22 cellular contexts compared by ENCODE assay signal in genomic region chr5:140299056-140299455, GRCh38. TPM values are rescaled to one million over a fixed set of nuclear protein-coding genes. Genes with fewer than 3 reads are reported as not detected.
DNase-seq lines count a peak whose midpoint lies in the region; ATAC-seq, FAIRE-seq and TF ChIP-seq lines count a peak whose summit lies in the region.
"Had no signal": no experiment of that assay in that cellular context is flagged by ENCODE, and none has a peak within 500 bp of the region (broad histone marks: within the 10 kb centered on the region; RNA-seq: fewer than 3 reads in every experiment).

No MANE protein-coding gene starts in this region.

- H3K4me3 ChIP-seq in A549, result no peak overlapping the region
- no peak overlapping the region for H3K4me3 ChIP-seq in HUES48 (ENCODE audit: low read depth, low read length)
- no peak overlapping the region for H3K4me3 ChIP-seq in esophagus muscularis mucosa
- H3K4me3 ChIP-seq in CD4-positive, alpha-beta memory T cell (ENCODE audit: low read length in 2 of 2), result no peak overlapping the region
- H3K4me3 ChIP-seq: dorsolateral prefrontal cortex, spleen had no signal

- H3K27me3 ChIP-seq in HUES48 (ENCODE audit: control insufficient read depth, insufficient read depth, low read length) (no peaks in the 10 kb centered on the region), esophagus muscularis mucosa (no peaks in the 10 kb centered on the region)
- H3K27me3 ChIP-seq in CD4-positive, alpha-beta memory T cell (ENCODE audit: insufficient read depth, low read length), result no peaks in the 10 kb centered on the region
- H3K27me3 ChIP-seq: dorsolateral prefrontal cortex, spleen had no signal

- H3K36me3 ChIP-seq in HUES48 (ENCODE audit: control insufficient read depth, insufficient read depth, low read length) (peaks cover 18% of the 10 kb centered on the region), esophagus muscularis mucosa (peaks cover 0 to 16% (median 12%) of the 10 kb centered on the region in 4 donors)
- H3K36me3 ChIP-seq in CD4-positive, alpha-beta memory T cell (ENCODE audit: insufficient read depth, low read length), result no peaks in the 10 kb centered on the region

- H3K9me3 Mint-ChIP-seq in osteocyte (ENCODE audit: unreplicated experiment), result no peaks in the 10 kb centered on the region
- no peaks in the 10 kb centered on the region for H3K9me3 Mint-ChIP-seq in activated CD4-positive, alpha-beta memory T cell treated with anti-CD3 and anti-CD28 coated beads, Interleukin-2, amount 10 ng/mL, durations not matched to agents 7 days and 5 days
- no peaks in the 10 kb centered on the region for H3K9me3 Mint-ChIP-seq in CD4-positive, alpha-beta memory T cell
- H3K9me3 Mint-ChIP-seq: activated naive CD8-positive, alpha-beta T cell treated with anti-CD3 and anti-CD28 coated beads, Interleukin-2, amount 10 ng/mL, durations not matched to agents 7 days and 5 days; CD8-positive, alpha-beta T cell had no signal

- TF ChIP-seq CTCF in A549 (IDR thresholded peaks at IDR 0.05), result no peak
- no peak for TF ChIP-seq CTCF in esophagus muscularis mucosa (IDR thresholded peaks at IDR 0.05)
- no peak for TF ChIP-seq CTCF in osteocyte (IDR thresholded peaks at IDR 0.05)

- H3K9ac ChIP-seq in HUES48 (ENCODE audit: low read depth, low read length), result no peak overlapping the region

- ATAC-seq in A549, result no peak
- ATAC-seq: CD8-positive, alpha-beta T cell; esophagus mucosa had no signal

- POLR2A ChIA-PET in A549 (lab: Yijun Ruan, JAX), result no interaction called here
- POLR2A ChIA-PET in activated CD4-positive, alpha-beta memory T cell treated with anti-CD3 and anti-CD28 coated beads, Interleukin-2, amount 10 ng/mL, durations not matched to agents 7 days and 5 days (lab: Charles Lee), result no interaction called here
- POLR2A ChIA-PET in CD4-positive, alpha-beta memory T cell (lab: Charles Lee; ENCODE audit: partially characterized antibody), result no interaction called here

- FAIRE-seq in A549 (lab: Jason Lieb, UNC), result no peak
- FAIRE-seq: bronchial epithelial cell, GM12891 had no signal

- TF ChIP-seq RAD21 in A549 (conservative IDR thresholded peaks at IDR 0.05 in 1 of 2, IDR thresholded peaks at IDR 0.05 in 1 of 2), result no peak

- no peak overlapping the region for H3K4me3 Mint-ChIP-seq in osteocyte (ENCODE audit: unreplicated experiment)
- H3K4me3 Mint-ChIP-seq in activated CD4-positive, alpha-beta memory T cell treated with anti-CD3 and anti-CD28 coated beads, Interleukin-2, amount 10 ng/mL, durations not matched to agents 7 days and 5 days, result no peak overlapping the region
- no peak overlapping the region for H3K4me3 Mint-ChIP-seq in CD4-positive, alpha-beta memory T cell
- H3K4me3 Mint-ChIP-seq: activated naive CD8-positive, alpha-beta T cell treated with anti-CD3 and anti-CD28 coated beads, Interleukin-2, amount 10 ng/mL, durations not matched to agents 7 days and 5 days; CD8-positive, alpha-beta T cell had no signal

- TF ChIP-seq EP300 in A549 (IDR thresholded peaks at IDR 0.05), result no peak
- no peak for TF ChIP-seq EP300 in esophagus muscularis mucosa (IDR thresholded peaks at IDR 0.05)

- no peak for TF ChIP-seq POLR2A in A549 (IDR thresholded peaks at IDR 0.05; ENCODE audit: low read length)
- no peak for TF ChIP-seq POLR2A in esophagus muscularis mucosa (IDR thresholded peaks at IDR 0.05; ENCODE audit: low read depth)

- H3K4me2 ChIP-seq in A549, result 0 out of 3 replicates have a peak overlapping the region, but pooled peaks have one; percentile 33

- 75% methylated on average over 5 of the region's 5 CpGs for WGBS in A549 (ENCODE audit: missing lambda C conversion rate)
- 92% methylated on average over 5 of the region's 5 CpGs for WGBS in esophagus muscularis mucosa

- no peaks in the 10 kb centered on the region for H3K27me3 Mint-ChIP-seq in osteocyte (ENCODE audit: unreplicated experiment)
- no peaks in the 10 kb centered on the region for H3K27me3 Mint-ChIP-seq in activated CD4-positive, alpha-beta memory T cell treated with anti-CD3 and anti-CD28 coated beads, Interleukin-2, amount 10 ng/mL, durations not matched to agents 7 days and 5 days
- no peaks in the 10 kb centered on the region for H3K27me3 Mint-ChIP-seq in CD4-positive, alpha-beta memory T cell
- H3K27me3 Mint-ChIP-seq: activated naive CD8-positive, alpha-beta T cell treated with anti-CD3 and anti-CD28 coated beads, Interleukin-2, amount 10 ng/mL, durations not matched to agents 7 days and 5 days had no signal

- 0 out of 6 replicates have a peak overlapping the region, but pooled peaks of 1 of the 2 experiments have one; percentile 34 for H3K27ac ChIP-seq in A549
- peak overlapping the region; percentile 46 for H3K27ac ChIP-seq in HUES48 (ENCODE audit: low read depth, low read length)
- peak overlapping the region; percentile 14 to 58 (median 40) for H3K27ac ChIP-seq in esophagus muscularis mucosa (replicated peaks in 1 of 4)
- no peak overlapping the region for H3K27ac ChIP-seq in CD4-positive, alpha-beta memory T cell (ENCODE audit: low read depth, low read length)
- H3K27ac ChIP-seq: RWPE1, spleen had no signal

- H3K4me1 ChIP-seq in A549, result peaks cover 70% of the 10 kb centered on the region
- peaks cover 39% of the 10 kb centered on the region; the same call in 1 of the 2 replicates for H3K4me1 ChIP-seq in HUES48 (ENCODE audit: control insufficient read depth, insufficient read depth, low read length)
- H3K4me1 ChIP-seq in esophagus muscularis mucosa, result peaks cover 59 to 89% (median 77%) of the 10 kb centered on the region in 4 donors
- H3K4me1 ChIP-seq in CD4-positive, alpha-beta memory T cell (ENCODE audit: insufficient read depth, low read length), result peaks cover 29% of the 10 kb centered on the region

- CTCF ChIA-PET in A549 (lab: Yijun Ruan, JAX), result interaction anchor here (1.0 to 2.0 kb wide), 2 partner anchors 47 to 55 kb away, joined by 5 to 6 read pairs; partner anchors contain the start of gene HBEGF
- CTCF ChIA-PET in activated CD4-positive, alpha-beta memory T cell treated with anti-CD3 and anti-CD28 coated beads, Interleukin-2, amount 10 ng/mL, durations not matched to agents 7 days and 5 days (lab: Charles Lee), result interaction anchor here (1.8 kb wide), 1 partner anchor 55 kb away, joined by 3 read pairs; no protein-coding TSS in a partner anchor
- CTCF ChIA-PET in CD4-positive, alpha-beta memory T cell (lab: Charles Lee; ENCODE audit: partially characterized antibody), result no interaction called here

- intact Hi-C loops in esophagus muscularis mucosa (cut with DNase I), result no loop called here
- intact Hi-C loops in CD4-positive, alpha-beta memory T cell (cut with micrococcal nuclease), result loop anchor here (5.0 kb wide), 1 partner anchor 42 kb away; no protein-coding TSS in a partner anchor

- H3K4me1 Mint-ChIP-seq in osteocyte (ENCODE audit: unreplicated experiment), result peaks cover 73% of the 10 kb centered on the region
- H3K4me1 Mint-ChIP-seq in activated CD4-positive, alpha-beta memory T cell treated with anti-CD3 and anti-CD28 coated beads, Interleukin-2, amount 10 ng/mL, durations not matched to agents 7 days and 5 days, result peaks cover 56% of the 10 kb centered on the region
- peaks cover 34 to 55% (median 44%) of the 10 kb centered on the region in 4 donors for H3K4me1 Mint-ChIP-seq in CD4-positive, alpha-beta memory T cell

- H3K9me3 ChIP-seq in A549 (no peaks in the 10 kb centered on the region), HUES48 (ENCODE audit: control insufficient read depth, insufficient read depth, low read length) (no peaks in the 10 kb centered on the region), esophagus muscularis mucosa (no peaks in the 10 kb centered on the region)
- no peaks in the 10 kb centered on the region for H3K9me3 ChIP-seq in CD4-positive, alpha-beta memory T cell (ENCODE audit: control insufficient read depth in 1 of 2, low read length in 2 of 2)
- H3K9me3 ChIP-seq: spleen had no signal

- H3K27ac Mint-ChIP-seq in osteocyte (ENCODE audit: unreplicated experiment), result peak overlapping the region; percentile 23
- H3K27ac Mint-ChIP-seq in activated CD4-positive, alpha-beta memory T cell treated with anti-CD3 and anti-CD28 coated beads, Interleukin-2, amount 10 ng/mL, durations not matched to agents 7 days and 5 days, result no peak overlapping the region
- peak overlapping the region in 1 of 7 donors; percentile 4 for H3K27ac Mint-ChIP-seq in CD4-positive, alpha-beta memory T cell
- H3K27ac Mint-ChIP-seq: activated naive CD8-positive, alpha-beta T cell treated with anti-CD3 and anti-CD28 coated beads, Interleukin-2, amount 10 ng/mL, durations not matched to agents 7 days and 5 days; CD8-positive, alpha-beta T cell had no signal

- DNase-seq in A549 (ENCODE audit: low read depth in 1 of 2, low spot score in 1 of 2) (no peak), esophagus muscularis mucosa (ENCODE audit: extremely low spot score) (no peak), osteocyte (ENCODE audit: extremely low spot score, unreplicated experiment) (no peak), foreskin melanocyte (no peak), SW480 (ENCODE audit: low spot score) (no peak)
- no peak for DNase-seq in activated CD4-positive, alpha-beta memory T cell treated with anti-CD3 and anti-CD28 coated beads, Interleukin-2, amount 10 ng/mL, durations not matched to agents 7 days and 5 days
- no peak for DNase-seq in CD4-positive, alpha-beta memory T cell
- DNase-seq: activated CD4-positive, alpha-beta T cell treated with anti-CD3 and anti-CD28 coated beads for 1 hour; activated naive CD8-positive, alpha-beta T cell treated with anti-CD3 and anti-CD28 coated beads, Interleukin-2, amount 10 ng/mL, durations not matched to agents 7 days and 5 days; CD8-positive, alpha-beta T cell; DMS53; dorsolateral prefrontal cortex; glutamatergic neuron; KG1; NCI-H2081 treated with DMSO at 0.1 percent for 48 hours; posterior cingulate gyrus; spleen had no signal

- peaks cover 8% of the 10 kb centered on the region for H3K36me3 Mint-ChIP-seq in osteocyte (ENCODE audit: unreplicated experiment)
- H3K36me3 Mint-ChIP-seq in activated CD4-positive, alpha-beta memory T cell treated with anti-CD3 and anti-CD28 coated beads, Interleukin-2, amount 10 ng/mL, durations not matched to agents 7 days and 5 days (ENCODE audit: low read depth), result peaks cover 46% of the 10 kb centered on the region
- peaks cover 21 to 39% of the 10 kb centered on the region in 2 donors for H3K36me3 Mint-ChIP-seq in CD4-positive, alpha-beta memory T cell

RNA-seq across cellular contexts. Expression of gene PFDN1, which starts 3.8 kb away (rescaled TPM):
- 90.4 and 97.0 TPM in 2 replicates for polyA plus RNA-seq in A549 (2011; rRNA removed)
- 80.9 and 104 TPM in 2 replicates for polyA plus RNA-seq in A549 (2012; cell fraction: cytosol; rRNA removed)
- polyA plus RNA-seq in A549 (2012; cell fraction: nucleus; rRNA removed), result 51.2 and 56.7 TPM in 2 replicates
- 201 to 239 TPM (median 226 TPM) in 3 replicates for polyA plus RNA-seq in A549 (2017; fragmentation: RNase III; extraction: RNeasy Plus Mini Kit Qiagen cat#74134 plus additional on column Dnase treatment)
- 58.8 and 72.3 TPM in 2 replicates for polyA minus RNA-seq in A549 (2011; rRNA and poly(A)+ RNA removed)
- total RNA-seq in esophagus muscularis mucosa, result 100 to 1,000 TPM in 2 of 4 donors, 10 to 100 TPM in 2; 84.8 to 126 (median 101) TPM
- total RNA-seq in osteocyte, result 47.8 and 49.6 TPM in 2 replicates
- total RNA-seq in activated CD4-positive, alpha-beta memory T cell treated with anti-CD3 and anti-CD28 coated beads, Interleukin-2, amount 10 ng/mL, durations not matched to agents 7 days and 5 days, result 10 to 100 TPM; 52.3 to 55.8 TPM
- 10 to 100 TPM; 24.8 to 26.2 TPM for total RNA-seq in CD4-positive, alpha-beta memory T cell
- 100 to 1,000 TPM; 116 to 223 TPM for polyA plus RNA-seq in CD4-positive, alpha-beta memory T cell

RNA-seq across cellular contexts. Expression of gene HBEGF, which starts 47.3 kb away (rescaled TPM):
- 4.2 and 5.0 TPM in 2 replicates for polyA plus RNA-seq in A549 (2011; rRNA removed)
- polyA plus RNA-seq in A549 (2012; cell fraction: cytosol; rRNA removed), result 3.0 and 4.3 TPM in 2 replicates
- polyA plus RNA-seq in A549 (2012; cell fraction: nucleus; rRNA removed), result 4.0 and 6.1 TPM in 2 replicates
- 3.4 to 5.1 TPM (median 3.5 TPM) in 3 replicates for polyA plus RNA-seq in A549 (2017; fragmentation: RNase III; extraction: RNeasy Plus Mini Kit Qiagen cat#74134 plus additional on column Dnase treatment)
- polyA minus RNA-seq in A549 (2011; rRNA and poly(A)+ RNA removed), result 1.3 and 1.4 TPM in 2 replicates
- 10 to 100 TPM in 1 of 4 donors, 1 to 10 TPM in 3; 6.6 to 20.0 (median 8.2) TPM for total RNA-seq in esophagus muscularis mucosa
- total RNA-seq in osteocyte, result 2.7 and 3.6 TPM in 2 replicates
- total RNA-seq in activated CD4-positive, alpha-beta memory T cell treated with anti-CD3 and anti-CD28 coated beads, Interleukin-2, amount 10 ng/mL, durations not matched to agents 7 days and 5 days, result 10 to 100 TPM; 67.9 to 69.1 TPM
- under 1 TPM; 0.52 to 0.86 TPM for total RNA-seq in CD4-positive, alpha-beta memory T cell
- 1 to 10 TPM; 1.2 to 2.4 TPM for polyA plus RNA-seq in CD4-positive, alpha-beta memory T cell
